In genomic region chr15:62824111-62824737, GRCh38 we compare ENCODE assay signal across 15 cellular contexts.
DNase-seq lines count a peak whose midpoint lies in the region; ATAC-seq, FAIRE-seq and TF ChIP-seq lines count a peak whose summit lies in the region.
"Had no signal": no experiment of that assay in that cellular context is flagged by ENCODE, and none has a peak within 500 bp of the region (broad histone marks: within the 10 kb centered on the region; RNA-seq: fewer than 3 reads in every experiment).

No MANE protein-coding gene starts in this region.

- H2AFZ ChIP-seq in fibroblast of lung (ENCODE audit: low read length) (no peak overlapping the region), HepG2 (ENCODE audit: low read length) (no peak overlapping the region)

- BruUV-seq in HepG2 (replicated peaks; lab: Mats Ljungman, UMichigan), result no TSS peak

- peak; percentile 95 for ATAC-seq in RWPE2 (ENCODE audit: low read depth)
- no peak for ATAC-seq in HepG2
- ATAC-seq: CD8-positive, alpha-beta T cell; natural killer cell had no signal

- no peak for TF ChIP-seq RAD21 in HepG2 (CRISPR knock-in tag; IDR thresholded peaks at IDR 0.05)

- FAIRE-seq in HepG2 (lab: Jason Lieb, UNC), result no peak

- H3K9me3 ChIP-seq in RWPE2 (ENCODE audit: severe bottlenecking) (no peaks in the 10 kb centered on the region), fibroblast of lung (ENCODE audit: control insufficient read depth, insufficient read depth, low read depth, low read length) (no peaks in the 10 kb centered on the region), HepG2 (ENCODE audit: low read length) (no peaks in the 10 kb centered on the region)
- H3K9me3 ChIP-seq: sigmoid colon had no signal

- in situ Hi-C loops in HepG2 (cut with HindIII; ENCODE audit: extremely low pct_ligation_motif_present, low pct_unique_long_range_greater_than_20kb), result no loop called here

- peak overlapping the region; percentile 56 for H3K27ac ChIP-seq in RWPE2 (ENCODE audit: poor library complexity, severe bottlenecking)
- no peak overlapping the region for H3K27ac ChIP-seq in fibroblast of lung (ENCODE audit: insufficient read depth, low read length)
- no peak overlapping the region for H3K27ac ChIP-seq in HepG2 (ENCODE audit: extremely low read length, insufficient read depth, low read length)
- H3K27ac ChIP-seq: sigmoid colon had no signal

- TF ChIP-seq POLR2A in HepG2 (IDR thresholded peaks at IDR 0.05; ENCODE audit: insufficient read depth in 1 of 2, low read depth in 2 of 2, low read length in 2 of 2), result no peak

- H3K4me2 ChIP-seq in fibroblast of lung (ENCODE audit: extremely low read depth, insufficient read depth, low read length) (no peak overlapping the region), HepG2 (ENCODE audit: low read depth, low read length) (no peak overlapping the region)

- CTCF ChIA-PET in HepG2 (lab: Yijun Ruan, JAX; ENCODE audit: low intra/inter-chr PET ratio, low total read pairs), result no interaction called here

- POLR2A ChIA-PET in HepG2 (lab: Yijun Ruan, JAX), result no interaction called here

- TF ChIP-seq EP300 in HepG2 (IDR thresholded peaks at IDR 0.05; ENCODE audit: low read depth in 2 of 2, low read length in 2 of 2) (no peak), HepG2 (CRISPR knock-in tag; IDR thresholded peaks at IDR 0.05; ENCODE audit: borderline replicate concordance) (no peak)

- WGBS in HepG2 (ENCODE audit: low lambda C conversion rate), result 86% methylated on average over 2 of the region's 2 CpGs

- H3K4me1 ChIP-seq in RWPE2 (ENCODE audit: insufficient read depth, poor library complexity, severe bottlenecking), result peaks cover 11% of the 10 kb centered on the region
- H3K4me1 ChIP-seq in fibroblast of lung (ENCODE audit: control insufficient read depth, extremely low read depth, insufficient read depth, low read length), result peaks cover 12% of the 10 kb centered on the region
- H3K4me1 ChIP-seq in HepG2 (ENCODE audit: insufficient read depth, low read length), result peaks cover 74% of the 10 kb centered on the region

- H3K27me3 ChIP-seq in RWPE2 (ENCODE audit: insufficient read depth, poor library complexity, severe bottlenecking) (no peaks in the 10 kb centered on the region), fibroblast of lung (ENCODE audit: control insufficient read depth, insufficient read depth, low read length) (no peaks in the 10 kb centered on the region), HepG2 (ENCODE audit: control insufficient read depth in 1 of 2, insufficient read depth in 2 of 2, low read length in 2 of 2) (no peaks in the 10 kb centered on the region)
- H3K27me3 ChIP-seq: sigmoid colon had no signal

- intact Hi-C loops in HepG2 (cut with micrococcal nuclease; ENCODE audit: unreplicated experiment), result no loop called here

- H4K20me1 ChIP-seq in fibroblast of lung (ENCODE audit: control insufficient read depth, extremely low read depth, insufficient read depth, low read length), result no peaks in the 10 kb centered on the region
- H4K20me1 ChIP-seq in HepG2 (ENCODE audit: insufficient read depth, low read length), result no peaks in the 10 kb centered on the region

- peak; percentile 85 for DNase-seq in EH (ENCODE audit: low read depth)
- DNase-seq in RWPE2 (ENCODE audit: low spot score), result no peak
- peak; percentile 80 to 86 for DNase-seq in fibroblast of lung (ENCODE audit: low read depth in 2 of 2)
- DNase-seq in renal cortical epithelial cell (ENCODE audit: low read depth), result peak; percentile 83
- DNase-seq in NCI-H748 (lab: John Stamatoyannopoulos, UW; ENCODE audit: unreplicated experiment), result no peak
- DNase-seq in NCI-H2196 treated with DMSO at 0.1 percent for 48 hours (lab: John Stamatoyannopoulos, UW; ENCODE audit: unreplicated experiment), result no peak
- no peak for DNase-seq in HepG2 (ENCODE audit: low spot score)
- DNase-seq in dermis blood vessel endothelial cell, result no peak
- DNase-seq: activated naive CD4-positive, alpha-beta T cell treated with anti-CD3 and anti-CD28 coated beads, Interleukin-2, amount 50 U/mL, for 16 hours; CD8-positive, alpha-beta T cell; natural killer cell; NCI-H1436 treated with DMSO at 0.1 percent for 48 hours; SHP77 treated with DMSO at 0.1 percent for 48 hours; sigmoid colon; substantia nigra had no signal

- TF ChIP-seq CTCF in RWPE2 (IDR thresholded peaks at IDR 0.05; ENCODE audit: poor library complexity, severe bottlenecking) (no peak), fibroblast of lung (conservative IDR thresholded peaks at IDR 0.05 in 1 of 2, IDR thresholded peaks at IDR 0.05 in 1 of 2; ENCODE audit: low read depth in 1 of 2, low read length in 2 of 2) (no peak), HepG2 (CRISPR knock-in tag; IDR thresholded peaks at IDR 0.05) (no peak)

- no peak overlapping the region for H3K4me3 ChIP-seq in RWPE2 (ENCODE audit: severe bottlenecking)
- no peak overlapping the region for H3K4me3 ChIP-seq in fibroblast of lung (replicated peaks in 1 of 4; ENCODE audit: control extremely low read depth in 1 of 4, insufficient read depth in 1 of 4, low read depth in 3 of 4, low read length in 4 of 4)
- no peak overlapping the region for H3K4me3 ChIP-seq in HepG2 (replicated peaks in 1 of 3; ENCODE audit: insufficient read depth in 1 of 3, low read depth in 2 of 3, low read length in 3 of 3)
- H3K4me3 ChIP-seq: sigmoid colon had no signal

- no peak overlapping the region for H3K9ac ChIP-seq in fibroblast of lung (ENCODE audit: insufficient read depth, low read length)
- H3K9ac ChIP-seq in HepG2 (ENCODE audit: insufficient read depth, low read depth, low read length), result no peak overlapping the region

- H3K79me2 ChIP-seq in fibroblast of lung (ENCODE audit: control insufficient read depth, insufficient read depth, low read length), result no peaks in the 10 kb centered on the region
- H3K79me2 ChIP-seq in HepG2 (ENCODE audit: insufficient read depth, low read length), result no peaks in the 10 kb centered on the region

- no peaks in the 10 kb centered on the region for H3K36me3 ChIP-seq in RWPE2 (ENCODE audit: low read depth)
- no peaks in the 10 kb centered on the region for H3K36me3 ChIP-seq in fibroblast of lung (ENCODE audit: control insufficient read depth, insufficient read depth, low read length)
- no peaks in the 10 kb centered on the region for H3K36me3 ChIP-seq in HepG2 (replicated peaks in 1 of 2; ENCODE audit: control insufficient read depth in 1 of 2, insufficient read depth in 2 of 2, low read length in 2 of 2)

TF ChIP-seq in HepG2, 621 proteins besides CTCF, POLR2A, EP300 and RAD21:
- TF ChIP-seq POLR2G (IDR thresholded peaks at IDR 0.05; ENCODE audit: low read depth, low read length), result no peak
- TF ChIP-seq, protein P1, sequence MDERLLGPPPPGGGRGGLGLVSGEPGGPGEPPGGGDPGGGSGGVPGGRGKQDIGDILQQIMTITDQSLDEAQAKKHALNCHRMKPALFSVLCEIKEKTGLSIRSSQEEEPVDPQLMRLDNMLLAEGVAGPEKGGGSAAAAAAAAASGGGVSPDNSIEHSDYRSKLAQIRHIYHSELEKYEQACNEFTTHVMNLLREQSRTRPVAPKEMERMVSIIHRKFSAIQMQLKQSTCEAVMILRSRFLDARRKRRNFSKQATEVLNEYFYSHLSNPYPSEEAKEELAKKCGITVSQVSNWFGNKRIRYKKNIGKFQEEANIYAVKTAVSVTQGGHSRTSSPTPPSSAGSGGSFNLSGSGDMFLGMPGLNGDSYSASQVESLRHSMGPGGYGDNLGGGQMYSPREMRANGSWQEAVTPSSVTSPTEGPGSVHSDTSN (CRISPR knock-in tag; IDR thresholded peaks at IDR 0.05), result no peak

Comparison
In these comparisons a context has a peak if more than half of its experiments do, and no peak if none do; other contexts are left out.
1. DNase-seq: peak in EH (single experiment), fibroblast of lung (2 of 2) and renal cortical epithelial cell (single experiment); none in RWPE2 (single experiment), NCI-H748 (single experiment), NCI-H2196 treated with DMSO at 0.1 percent for 48 hours (single experiment), HepG2 (single experiment) and dermis blood vessel endothelial cell (single experiment).